In the genomic region with DNA sequence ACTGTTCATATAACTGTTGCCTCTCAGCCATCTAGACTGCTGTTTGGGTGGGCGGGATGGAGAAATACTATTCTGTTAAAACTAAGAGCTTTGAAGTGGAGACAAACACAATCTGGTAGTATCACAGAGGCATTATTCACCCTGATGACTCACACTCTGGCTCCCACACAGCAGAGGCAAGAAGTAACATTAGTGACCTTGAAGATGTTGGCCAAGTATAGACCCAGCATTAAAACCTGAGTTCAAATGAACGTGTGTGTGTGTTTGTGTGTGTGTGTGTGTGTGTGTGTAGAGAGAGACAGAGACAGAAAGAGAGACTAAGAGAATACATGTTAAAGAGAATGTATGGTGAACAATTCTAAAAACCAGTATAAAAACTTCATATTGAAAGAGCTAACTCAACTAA, we compare ENCODE assay signal across 8 cellular contexts. TPM values are rescaled to one million over a fixed set of nuclear protein-coding genes. Genes with fewer than 3 reads are reported as not detected.
DNase-seq lines count a peak whose midpoint lies in the region; ATAC-seq and TF ChIP-seq lines count a peak whose summit lies in the region.

No MANE protein-coding gene starts in this region.

- H3K27me3 ChIP-seq in GM23248 (replicated peaks; ENCODE audit: insufficient read depth) (no peaks in the 10 kb centered on the region), SK-N-SH (ENCODE audit: insufficient read depth) (no peaks in the 10 kb centered on the region)
- H3K27me3 ChIP-seq in naive thymus-derived CD4-positive, alpha-beta T cell (ENCODE audit: control insufficient read depth in 2 of 2, insufficient read depth in 2 of 2, low read length in 2 of 2) = no peaks in the 10 kb centered on the region

- H3K9me3 Mint-ChIP-seq in naive thymus-derived CD4-positive, alpha-beta T cell = peaks cover 0 to 4% (median 0%) of the 10 kb centered on the region in 11 donors

- in situ Hi-C loops in GM23248 (cut with MboI) = no loop called here

- 31 to 34% methylated on average over 2 of the region's 2 CpGs for WGBS in GM23248 (ENCODE audit: low coverage in 1 of 2, low lambda C conversion rate in 2 of 2, missing lambda C conversion rate in 2 of 2), 2 experiments
- WGBS in SK-N-SH (ENCODE audit: low lambda C conversion rate) = 25% methylated on average over 2 of the region's 2 CpGs

- no peaks in the 10 kb centered on the region for H3K9me2 ChIP-seq in GM23248 (ENCODE audit: insufficient read depth)
- H3K9me2 ChIP-seq in SK-N-SH = no peaks in the 10 kb centered on the region
- no peaks in the 10 kb centered on the region for H3K9me2 ChIP-seq in OCI-LY7 (ENCODE audit: insufficient read depth, low read length)

- H3K27ac Mint-ChIP-seq in naive thymus-derived CD4-positive, alpha-beta T cell = peak overlapping the region; percentile 94 to 100 (median 98)

- H3K9ac ChIP-seq in GM23248 = no peak overlapping the region
- H3K9ac ChIP-seq in SK-N-SH = no peak overlapping the region

- no peaks in the 10 kb centered on the region for H4K20me1 ChIP-seq in GM23248 (ENCODE audit: insufficient read depth)
- no peaks in the 10 kb centered on the region for H4K20me1 ChIP-seq in SK-N-SH (ENCODE audit: insufficient read depth)
- H4K20me1 ChIP-seq in OCI-LY7 (ENCODE audit: insufficient read depth, low read length) = no peaks in the 10 kb centered on the region

- peak; percentile 63 for ATAC-seq in naive thymus-derived CD4-positive, alpha-beta T cell
- no peak for ATAC-seq in GM21526 (IDR thresholded peaks at IDR 0.05; ENCODE audit: low FRiP score, unreplicated experiment)
- no peak for ATAC-seq in HG03175 (IDR thresholded peaks at IDR 0.05; ENCODE audit: unreplicated experiment)

- DNase-seq in GM23248 = peak; percentile 84
- no peak for DNase-seq in SK-N-SH
- DNase-seq in activated naive CD8-positive, alpha-beta T cell treated with anti-CD3 and anti-CD28 coated beads, Interleukin-2, amount 50 U/mL, for 16 hours (ENCODE audit: low read depth, low spot score) = peak; percentile 42
- DNase-seq in naive thymus-derived CD4-positive, alpha-beta T cell = peak in 2 of 9 donors; percentile 54 to 60
- no peak for DNase-seq in OCI-LY7 (ENCODE audit: low spot score)
- DNase-seq in DMS79 treated with DMSO at 0.1 percent for 48 hours (lab: John Stamatoyannopoulos, UW) = no peak

- POLR2A ChIA-PET in SK-N-SH (lab: Yijun Ruan, JAX) (no interaction called here), OCI-LY7 (lab: Charles Lee) (interaction anchor here (0.6 to 2.2 kb wide), 5 partner anchors 11 to 805 kb away, joined by 3 to 6 read pairs (median 4); no protein-coding TSS in a partner anchor)
- POLR2A ChIA-PET in naive thymus-derived CD4-positive, alpha-beta T cell (lab: Charles Lee) = interaction anchor here (0.6 to 4.9 kb wide), 9 partner anchors 22 to 464 kb away, joined by 3 to 50 read pairs (median 4); a partner anchor contains a TSS

- H3K27me3 Mint-ChIP-seq in naive thymus-derived CD4-positive, alpha-beta T cell = no peaks in the 10 kb centered on the region

- H3F3A ChIP-seq in GM23248 (ENCODE audit: insufficient read depth) = peaks cover 18% of the 10 kb centered on the region
- no peaks in the 10 kb centered on the region for H3F3A ChIP-seq in SK-N-SH (replicated peaks; ENCODE audit: insufficient read depth)

- no peaks in the 10 kb centered on the region for H3K9me3 ChIP-seq in GM23248 (ENCODE audit: low read depth)
- H3K9me3 ChIP-seq in SK-N-SH = no peaks in the 10 kb centered on the region
- H3K9me3 ChIP-seq in naive thymus-derived CD4-positive, alpha-beta T cell (ENCODE audit: control insufficient read depth in 2 of 3, low read length in 3 of 3) = no peaks in the 10 kb centered on the region
- no peaks in the 10 kb centered on the region for H3K9me3 ChIP-seq in OCI-LY7 (ENCODE audit: low read length)

- H2AFZ ChIP-seq in GM23248 = no peak overlapping the region
- no peak overlapping the region for H2AFZ ChIP-seq in SK-N-SH (ENCODE audit: low read depth)
- no peak overlapping the region; the same call in 1 of the 2 replicates for H2AFZ ChIP-seq in OCI-LY7 (ENCODE audit: low read length)

- no peak for TF ChIP-seq EP300 in SK-N-SH (IDR thresholded peaks at IDR 0.05; ENCODE audit: borderline replicate concordance in 1 of 2, low read depth in 1 of 2, low read length in 1 of 2)

- TF ChIP-seq RAD21 in SK-N-SH (IDR thresholded peaks at IDR 0.05; ENCODE audit: low read length) = no peak

- H3K4me1 ChIP-seq in GM23248 (ENCODE audit: insufficient read depth) (peaks cover 38% of the 10 kb centered on the region), SK-N-SH (ENCODE audit: control insufficient read depth in 1 of 2, insufficient read depth in 2 of 2, low read depth in 1 of 2, low read length in 1 of 2) (no peaks in the 10 kb centered on the region), OCI-LY7 (ENCODE audit: insufficient read depth, low read length, poor library complexity, severe bottlenecking) (no peaks in the 10 kb centered on the region)
- H3K4me1 ChIP-seq in naive thymus-derived CD4-positive, alpha-beta T cell (ENCODE audit: control insufficient read depth in 2 of 2, insufficient read depth in 2 of 2, low read length in 2 of 2) = peaks cover 44 to 59% of the 10 kb centered on the region in 2 donors

- intact Hi-C loops in naive thymus-derived CD4-positive, alpha-beta T cell (cut with micrococcal nuclease) = loop anchor here (2.0 to 10.0 kb wide), 15 partner anchors 61 to 1814 kb away; a partner anchor contains a TSS
- intact Hi-C loops in OCI-LY7 (cut with micrococcal nuclease; ENCODE audit: unreplicated experiment) = no loop called here

- no TSS peak for BruUV-seq in OCI-LY7 (replicated peaks; lab: Mats Ljungman, UMichigan)

- no peak for TF ChIP-seq CTCF in SK-N-SH (IDR thresholded peaks at IDR 0.05)
- TF ChIP-seq CTCF in OCI-LY7 (conservative IDR thresholded peaks at IDR 0.05; ENCODE audit: low read length) = no peak

- H3K27ac ChIP-seq in GM23248 (no peak overlapping the region), SK-N-SH (ENCODE audit: low read depth in 2 of 2, low read length in 1 of 2) (no peak overlapping the region), OCI-LY7 (ENCODE audit: low read depth, low read length, poor library complexity, severe bottlenecking) (no peak overlapping the region)
- peak overlapping the region; percentile 78 for H3K27ac ChIP-seq in naive thymus-derived CD4-positive, alpha-beta T cell (ENCODE audit: low read depth, low read length)

- H3K36me3 ChIP-seq in GM23248 (ENCODE audit: low read depth) (no peaks in the 10 kb centered on the region), SK-N-SH (replicated peaks in 1 of 2; ENCODE audit: control insufficient read depth in 1 of 2, insufficient read depth in 2 of 2, low read length in 1 of 2) (no peaks in the 10 kb centered on the region), OCI-LY7 (ENCODE audit: insufficient read depth, low read length) (no peaks in the 10 kb centered on the region)
- H3K36me3 ChIP-seq in naive thymus-derived CD4-positive, alpha-beta T cell (ENCODE audit: control insufficient read depth in 2 of 3, insufficient read depth in 3 of 3, low read length in 3 of 3) = no peaks in the 10 kb centered on the region

- H3K4me1 Mint-ChIP-seq in naive thymus-derived CD4-positive, alpha-beta T cell = peaks cover 48 to 80% (median 72%) of the 10 kb centered on the region in 7 donors

- H3K79me2 ChIP-seq in GM23248 (ENCODE audit: insufficient read depth) (no peaks in the 10 kb centered on the region), SK-N-SH (ENCODE audit: insufficient read depth) (no peaks in the 10 kb centered on the region), OCI-LY7 (ENCODE audit: insufficient read depth, low read depth, low read length) (no peaks in the 10 kb centered on the region)

- peak overlapping the region; percentile 18 for H3K4me2 ChIP-seq in GM23248 (ENCODE audit: unreplicated experiment)
- H3K4me2 ChIP-seq in SK-N-SH = no peak overlapping the region
- no peak overlapping the region for H3K4me2 ChIP-seq in OCI-LY7 (ENCODE audit: low read length)

- H3K4me3 Mint-ChIP-seq in naive thymus-derived CD4-positive, alpha-beta T cell = peak overlapping the region; percentile 74 to 93 (median 86)

- H3K4me3 ChIP-seq in GM23248 (no peak overlapping the region), SK-N-SH (ENCODE audit: low read depth in 2 of 2, low read length in 1 of 2) (no peak overlapping the region), OCI-LY7 (ENCODE audit: low read depth, low read length, poor library complexity, severe bottlenecking) (no peak overlapping the region)
- peak overlapping the region; percentile 26 for H3K4me3 ChIP-seq in naive thymus-derived CD4-positive, alpha-beta T cell (ENCODE audit: low read length)

- peaks cover 0 to 12% (median 0%) of the 10 kb centered on the region in 5 donors for H3K36me3 Mint-ChIP-seq in naive thymus-derived CD4-positive, alpha-beta T cell

- CTCF ChIA-PET in SK-N-SH (lab: Yijun Ruan, JAX) = interaction anchor here (1.1 kb wide), 1 partner anchor 13 kb away, joined by 3 read pairs; no protein-coding TSS in a partner anchor
- CTCF ChIA-PET in naive thymus-derived CD4-positive, alpha-beta T cell (lab: Charles Lee) = interaction anchor here (0.5 to 2.3 kb wide), 8 partner anchors 9 to 571 kb away, joined by 3 to 12 read pairs (median 4); a partner anchor contains a TSS
- CTCF ChIA-PET in OCI-LY7 (lab: Charles Lee; ENCODE audit: unreplicated experiment) = no interaction called here

TF ChIP-seq in SK-N-SH, 30 proteins besides CTCF, POLR2A, EP300 and RAD21 (continues in another document):
- TF ChIP-seq NRF1 (IDR thresholded peaks at IDR 0.05; ENCODE audit: low read depth, low read length) = no peak
- TF ChIP-seq, protein P1, sequence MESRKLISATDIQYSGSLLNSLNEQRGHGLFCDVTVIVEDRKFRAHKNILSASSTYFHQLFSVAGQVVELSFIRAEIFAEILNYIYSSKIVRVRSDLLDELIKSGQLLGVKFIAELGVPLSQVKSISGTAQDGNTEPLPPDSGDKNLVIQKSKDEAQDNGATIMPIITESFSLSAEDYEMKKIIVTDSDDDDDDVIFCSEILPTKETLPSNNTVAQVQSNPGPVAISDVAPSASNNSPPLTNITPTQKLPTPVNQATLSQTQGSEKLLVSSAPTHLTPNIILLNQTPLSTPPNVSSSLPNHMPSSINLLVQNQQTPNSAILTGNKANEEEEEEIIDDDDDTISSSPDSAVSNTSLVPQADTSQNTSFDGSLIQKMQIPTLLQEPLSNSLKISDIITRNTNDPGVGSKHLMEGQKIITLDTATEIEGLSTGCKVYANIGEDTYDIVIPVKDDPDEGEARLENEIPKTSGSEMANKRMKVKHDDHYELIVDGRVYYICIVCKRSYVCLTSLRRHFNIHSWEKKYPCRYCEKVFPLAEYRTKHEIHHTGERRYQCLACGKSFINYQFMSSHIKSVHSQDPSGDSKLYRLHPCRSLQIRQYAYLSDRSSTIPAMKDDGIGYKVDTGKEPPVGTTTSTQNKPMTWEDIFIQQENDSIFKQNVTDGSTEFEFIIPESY (IDR thresholded peaks at IDR 0.05; ENCODE audit: borderline replicate concordance, low read depth) = no peak

RNA-seq across cellular contexts. Expression of a gene that starts 22.5 kb away (rescaled TPM):
- total RNA-seq in GM23248 (2014; rRNA removed; shearing (Covaris generic)) = 21.2 and 31.3 TPM in 2 replicates
- polyA plus RNA-seq in GM23248 (2016; fragmentation: Nextera tagmentation; extraction: Ambion mirVana) = 16.2 and 17.1 TPM in 2 replicates
- polyA plus RNA-seq in SK-N-SH (2012; rRNA removed) = 21.0 and 22.4 TPM in 2 replicates
- polyA plus RNA-seq in SK-N-SH (2012; cell fraction: cytosol; rRNA removed) = 36.5 and 38.2 TPM in 2 replicates
- 24.4 and 30.1 TPM in 2 replicates for polyA plus RNA-seq in SK-N-SH (2012; cell fraction: nucleus; rRNA removed)
- total RNA-seq in naive thymus-derived CD4-positive, alpha-beta T cell = 10 to 100 TPM; 13.3 to 42.0 (median 20.6) TPM
- polyA plus RNA-seq in naive thymus-derived CD4-positive, alpha-beta T cell = 1 to 10 TPM; 6.0 to 7.1 TPM
- total RNA-seq in OCI-LY7 (2014; rRNA removed; shearing (Covaris generic)) = 0.13 and 1.6 TPM in 2 replicates
- 2.7 and 3.9 TPM in 2 replicates for total RNA-seq in OCI-LY7 (2022)

Comparison
In these comparisons a context has a peak if more than half of its experiments do, and no peak if none do; other contexts are left out.
1. DNase-seq: peak in GM23248 (single experiment) and activated naive CD8-positive, alpha-beta T cell treated with anti-CD3 and anti-CD28 coated beads, Interleukin-2, amount 50 U/mL, for 16 hours (single experiment); none in SK-N-SH (single experiment), OCI-LY7 (single experiment) and DMS79 treated with DMSO at 0.1 percent for 48 hours (single experiment).